In the genomic region with DNA sequence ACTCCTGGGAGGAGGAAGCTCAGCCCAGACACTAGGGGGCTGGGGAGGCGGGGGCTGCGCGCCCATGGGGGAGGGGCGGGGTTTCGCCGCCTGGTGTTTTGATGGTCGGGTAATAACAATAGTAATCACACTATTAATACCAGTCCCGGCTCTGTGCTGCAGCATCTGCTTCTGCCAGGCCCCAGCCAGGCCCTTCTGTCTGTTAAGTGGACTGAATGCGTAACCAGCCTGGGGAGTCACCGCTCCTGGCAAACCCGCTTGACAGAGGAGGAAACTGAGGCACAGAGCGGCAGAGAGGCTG, we compare ENCODE assay signal across 24 cellular contexts. TPM values are rescaled to one million over a fixed set of nuclear protein-coding genes. Genes with fewer than 3 reads are reported as not detected.
DNase-seq lines count a peak whose midpoint lies in the region; ATAC-seq and TF ChIP-seq lines count a peak whose summit lies in the region.
"Had no signal": no experiment of that assay in that cellular context is flagged by ENCODE, and none has a peak within 500 bp of the region (broad histone marks: within the 10 kb centered on the region; RNA-seq: fewer than 3 reads in every experiment).

No MANE protein-coding gene starts in this region.

- peak; percentile 78 for DNase-seq in SK-N-SH
- peak; percentile 37 for DNase-seq in NCI-H2227 treated with DMSO at 0.1 percent for 48 hours (lab: John Stamatoyannopoulos, UW)
- peak; percentile 58 for DNase-seq in glutamatergic neuron
- no peak for DNase-seq in activated T-cell treated with anti-CD3 and anti-CD28 coated beads, Interleukin-2, amount 50 U/mL, for 24 hours
- no peak for DNase-seq in foreskin melanocyte
- DNase-seq: activated CD4-positive, alpha-beta T cell treated with anti-CD3 and anti-CD28 coated beads for 4 hours; activated CD8-positive, alpha-beta memory T cell treated with anti-CD3 and anti-CD28 coated beads, Interleukin-2, amount 10 ng/mL, durations not matched to agents 7 days and 5 days; activated naive CD8-positive, alpha-beta T cell treated with anti-CD3 and anti-CD28 coated beads for 36 hours; central memory CD4-positive, alpha-beta T cell; dermis blood vessel endothelial cell; heart right ventricle; left ventricle myocardium superior; NCI-H1092 treated with DMSO at 0.1 percent for 48 hours; NCI-H2171 treated with DMSO at 0.1 percent for 48 hours; NK-92 treated with Interleukin-12 subunit alpha and Interleukin-12 subunit beta, amount 100 ng/mL, for 24 hours; SHP77 treated with DMSO at 0.1 percent for 48 hours; T-helper 1 cell; upper lobe of left lung had no signal

- H3K4me1 ChIP-seq in SK-N-SH (ENCODE audit: control insufficient read depth in 1 of 2, insufficient read depth in 2 of 2, low read depth in 1 of 2, low read length in 1 of 2) = peaks cover 0 to 6% of the 10 kb centered on the region in 2 experiments; a peak in 1 of 4 replicates

- WGBS in SK-N-SH (ENCODE audit: low lambda C conversion rate) = 33% methylated on average over 8 of the region's 12 CpGs

- ATAC-seq in SK-N-SH treated with all-trans-retinoic acid at 6 μM for 48 hours (no peak; the same call in 1 of the 3 replicates), HG02798 (IDR thresholded peaks at IDR 0.05; ENCODE audit: poor library complexity, unreplicated experiment) (no peak), HG02840 (IDR thresholded peaks at IDR 0.05; ENCODE audit: low FRiP score, unreplicated experiment) (no peak)
- ATAC-seq: activated CD8-positive, alpha-beta memory T cell treated with anti-CD3 and anti-CD28 coated beads, Interleukin-2, amount 10 ng/mL, durations not matched to agents 7 days and 5 days; GM12878; left ventricle myocardium superior; natural killer cell treated with Interleukin-12 subunit alpha and Interleukin-12 subunit beta and Interleukin-15 and Interleukin-18, amount 100 ng/mL, for 72 hours had no signal

- H3K9ac ChIP-seq in SK-N-SH = no peak overlapping the region

- no peak overlapping the region for H3K4me3 Mint-ChIP-seq in glutamatergic neuron (ENCODE audit: unreplicated experiment)
- no peak overlapping the region for H3K4me3 Mint-ChIP-seq in activated T-cell treated with anti-CD3 and anti-CD28 coated beads, Interleukin-2, amount 50 U/mL, for 24 hours
- H3K4me3 Mint-ChIP-seq: activated CD8-positive, alpha-beta memory T cell treated with anti-CD3 and anti-CD28 coated beads, Interleukin-2, amount 10 ng/mL, durations not matched to agents 7 days and 5 days; activated naive CD8-positive, alpha-beta T cell treated with anti-CD3 and anti-CD28 coated beads for 36 hours; natural killer cell treated with Interleukin-12 subunit alpha and Interleukin-12 subunit beta and Interleukin-15 and Interleukin-18, amount 100 ng/mL, for 72 hours had no signal

- no peaks in the 10 kb centered on the region for H3K36me3 ChIP-seq in SK-N-SH (replicated peaks in 1 of 2; ENCODE audit: control insufficient read depth in 1 of 2, insufficient read depth in 2 of 2, low read length in 1 of 2)
- H3K36me3 ChIP-seq: heart right ventricle, upper lobe of left lung had no signal

- H3K27ac Mint-ChIP-seq in glutamatergic neuron (ENCODE audit: unreplicated experiment) = no peak overlapping the region
- no peak overlapping the region for H3K27ac Mint-ChIP-seq in activated T-cell treated with anti-CD3 and anti-CD28 coated beads, Interleukin-2, amount 50 U/mL, for 24 hours
- H3K27ac Mint-ChIP-seq: activated CD8-positive, alpha-beta memory T cell treated with anti-CD3 and anti-CD28 coated beads, Interleukin-2, amount 10 ng/mL, durations not matched to agents 7 days and 5 days; activated naive CD8-positive, alpha-beta T cell treated with anti-CD3 and anti-CD28 coated beads for 36 hours; CD14-positive monocyte; natural killer cell treated with Interleukin-12 subunit alpha and Interleukin-12 subunit beta and Interleukin-15 and Interleukin-18, amount 100 ng/mL, for 72 hours had no signal

- TF ChIP-seq EP300 in SK-N-SH (IDR thresholded peaks at IDR 0.05; ENCODE audit: borderline replicate concordance in 1 of 2, low read depth in 1 of 2, low read length in 1 of 2) = no peak

- no peaks in the 10 kb centered on the region for H3K36me3 Mint-ChIP-seq in glutamatergic neuron (ENCODE audit: unreplicated experiment)
- no peaks in the 10 kb centered on the region for H3K36me3 Mint-ChIP-seq in activated T-cell treated with anti-CD3 and anti-CD28 coated beads, Interleukin-2, amount 50 U/mL, for 24 hours (ENCODE audit: low read depth)
- H3K36me3 Mint-ChIP-seq: activated CD8-positive, alpha-beta memory T cell treated with anti-CD3 and anti-CD28 coated beads, Interleukin-2, amount 10 ng/mL, durations not matched to agents 7 days and 5 days; activated naive CD8-positive, alpha-beta T cell treated with anti-CD3 and anti-CD28 coated beads for 36 hours; CD14-positive monocyte; natural killer cell treated with Interleukin-12 subunit alpha and Interleukin-12 subunit beta and Interleukin-15 and Interleukin-18, amount 100 ng/mL, for 72 hours had no signal

- no peaks in the 10 kb centered on the region for H3K4me1 Mint-ChIP-seq in glutamatergic neuron (ENCODE audit: low read depth, unreplicated experiment)
- H3K4me1 Mint-ChIP-seq in activated T-cell treated with anti-CD3 and anti-CD28 coated beads, Interleukin-2, amount 50 U/mL, for 24 hours (ENCODE audit: low read depth) = peaks cover 3% of the 10 kb centered on the region

- H3K9me3 Mint-ChIP-seq in glutamatergic neuron (ENCODE audit: unreplicated experiment) = peaks cover 2% of the 10 kb centered on the region
- no peaks in the 10 kb centered on the region for H3K9me3 Mint-ChIP-seq in activated T-cell treated with anti-CD3 and anti-CD28 coated beads, Interleukin-2, amount 50 U/mL, for 24 hours
- H3K9me3 Mint-ChIP-seq: activated naive CD8-positive, alpha-beta T cell treated with anti-CD3 and anti-CD28 coated beads for 36 hours; natural killer cell treated with Interleukin-12 subunit alpha and Interleukin-12 subunit beta and Interleukin-15 and Interleukin-18, amount 100 ng/mL, for 72 hours had no signal

- H4K20me1 ChIP-seq in SK-N-SH (ENCODE audit: insufficient read depth) = no peaks in the 10 kb centered on the region

- H3K4me2 ChIP-seq in SK-N-SH = no peak overlapping the region; the same call in 1 of the 2 replicates

- no peaks in the 10 kb centered on the region for H3K79me2 ChIP-seq in SK-N-SH (ENCODE audit: insufficient read depth)

- POLR2A ChIA-PET in SK-N-SH (lab: Yijun Ruan, JAX) = no interaction called here

- TF ChIP-seq CTCF in SK-N-SH (IDR thresholded peaks at IDR 0.05) (no peak), glutamatergic neuron (IDR thresholded peaks at IDR 0.05; ENCODE audit: partially characterized antibody, unreplicated experiment) (no peak)

- no peak overlapping the region for H3K27ac ChIP-seq in SK-N-SH (ENCODE audit: low read depth in 2 of 2, low read length in 1 of 2)
- H3K27ac ChIP-seq: heart right ventricle, upper lobe of left lung had no signal

- CTCF ChIA-PET in SK-N-SH (lab: Yijun Ruan, JAX) = interaction anchor here (1.3 to 1.8 kb wide), 2 partner anchors 15 to 55 kb away, joined by 3 to 10 read pairs; no protein-coding TSS in a partner anchor

- no peak for TF ChIP-seq RAD21 in SK-N-SH (IDR thresholded peaks at IDR 0.05; ENCODE audit: low read length)

- H3K9me3 ChIP-seq in SK-N-SH = no peaks in the 10 kb centered on the region
- H3K9me3 ChIP-seq: heart right ventricle, upper lobe of left lung had no signal

- H3K4me3 ChIP-seq in SK-N-SH (ENCODE audit: low read depth in 2 of 2, low read length in 1 of 2) = no peak overlapping the region; a peak in 1 of 4 replicates
- H3K4me3 ChIP-seq: GM12878, heart right ventricle, upper lobe of left lung had no signal

- peaks cover 8% of the 10 kb centered on the region for H3K27me3 Mint-ChIP-seq in glutamatergic neuron (ENCODE audit: unreplicated experiment)
- peaks cover 75% of the 10 kb centered on the region for H3K27me3 Mint-ChIP-seq in activated T-cell treated with anti-CD3 and anti-CD28 coated beads, Interleukin-2, amount 50 U/mL, for 24 hours

- peaks cover 21% of the 10 kb centered on the region for H3K27me3 ChIP-seq in SK-N-SH (ENCODE audit: insufficient read depth)

- H3F3A ChIP-seq in SK-N-SH (replicated peaks; ENCODE audit: insufficient read depth) = peaks cover 4% of the 10 kb centered on the region

- H2AFZ ChIP-seq in SK-N-SH (ENCODE audit: low read depth) = no peak overlapping the region

- no peaks in the 10 kb centered on the region for H3K9me2 ChIP-seq in SK-N-SH

TF ChIP-seq in SK-N-SH, 30 proteins besides CTCF, POLR2A, EP300 and RAD21 (continues in another document):
- TF ChIP-seq FOXM1 (IDR thresholded peaks at IDR 0.05; ENCODE audit: low read depth) (no peak), RFX5 (IDR thresholded peaks at IDR 0.05; ENCODE audit: low read length) (no peak)

TF ChIP-seq in SK-N-SH treated with all-trans-retinoic acid at 6 μM for 48 hours, 23 proteins besides CTCF, POLR2A, EP300 and RAD21 (continues in another document):
- TF ChIP-seq ESRRG (CRISPR knock-in tag; IDR thresholded peaks at IDR 0.05) (no peak), SNAI2 (CRISPR knock-in tag; IDR thresholded peaks at IDR 0.05) (no peak), ISL1 (CRISPR knock-in tag; IDR thresholded peaks at IDR 0.05) (no peak), GLIS3 (CRISPR knock-in tag; IDR thresholded peaks at IDR 0.05) (no peak), ZFP3 (CRISPR knock-in tag; IDR thresholded peaks at IDR 0.05) (no peak)
- TF ChIP-seq, protein P1, sequence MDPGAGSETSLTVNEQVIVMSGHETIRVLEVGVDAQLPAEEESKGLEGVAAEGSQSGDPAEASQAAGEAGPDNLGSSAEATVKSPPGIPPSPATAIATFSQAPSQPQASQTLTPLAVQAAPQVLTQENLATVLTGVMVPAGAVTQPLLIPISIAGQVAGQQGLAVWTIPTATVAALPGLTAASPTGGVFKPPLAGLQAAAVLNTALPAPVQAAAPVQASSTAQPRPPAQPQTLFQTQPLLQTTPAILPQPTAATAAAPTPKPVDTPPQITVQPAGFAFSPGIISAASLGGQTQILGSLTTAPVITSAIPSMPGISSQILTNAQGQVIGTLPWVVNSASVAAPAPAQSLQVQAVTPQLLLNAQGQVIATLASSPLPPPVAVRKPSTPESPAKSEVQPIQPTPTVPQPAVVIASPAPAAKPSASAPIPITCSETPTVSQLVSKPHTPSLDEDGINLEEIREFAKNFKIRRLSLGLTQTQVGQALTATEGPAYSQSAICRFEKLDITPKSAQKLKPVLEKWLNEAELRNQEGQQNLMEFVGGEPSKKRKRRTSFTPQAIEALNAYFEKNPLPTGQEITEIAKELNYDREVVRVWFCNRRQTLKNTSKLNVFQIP (CRISPR knock-in tag; IDR thresholded peaks at IDR 0.05; ENCODE audit: borderline replicate concordance, low read depth) = no peak

RNA-seq across cellular contexts. Expression of a gene that starts 8.7 kb away (rescaled TPM):
- 1.0 and 1.1 TPM in 2 replicates for polyA plus RNA-seq in SK-N-SH (2012; rRNA removed)
- 0.62 and 1.00 TPM in 2 replicates for polyA plus RNA-seq in SK-N-SH (2012; cell fraction: cytosol; rRNA removed)
- 2.6 and 3.8 TPM in 2 replicates for polyA plus RNA-seq in SK-N-SH (2012; cell fraction: nucleus; rRNA removed)
- total RNA-seq in glutamatergic neuron (ENCODE audit: unreplicated experiment) = 1.7 TPM
- total RNA-seq: natural killer cell treated with Interleukin-12 subunit alpha and Interleukin-12 subunit beta and Interleukin-15 and Interleukin-18, amount 100 ng/mL, for 72 hours had no signal
- polyA plus RNA-seq: CD14-positive monocyte had no signal

RNA-seq across cellular contexts. Expression of a gene that starts 20.1 kb away (rescaled TPM):
- polyA plus RNA-seq in SK-N-SH (2012; rRNA removed) = 33.0 and 40.1 TPM in 2 replicates
- polyA plus RNA-seq in SK-N-SH (2012; cell fraction: cytosol; rRNA removed) = 16.8 and 26.2 TPM in 2 replicates
- 13.8 and 35.6 TPM in 2 replicates for polyA plus RNA-seq in SK-N-SH (2012; cell fraction: nucleus; rRNA removed)
- total RNA-seq in glutamatergic neuron (ENCODE audit: unreplicated experiment) = 31.0 TPM

Comparison
In these comparisons a context has a peak if more than half of its experiments do, and no peak if none do; other contexts are left out.
1. DNase-seq: peak in SK-N-SH (single experiment), NCI-H2227 treated with DMSO at 0.1 percent for 48 hours (single experiment) and glutamatergic neuron (single experiment); none in activated T-cell treated with anti-CD3 and anti-CD28 coated beads, Interleukin-2, amount 50 U/mL, for 24 hours (single experiment) and foreskin melanocyte (single experiment).